ENCODE assay signal across 1 cellular context in the genomic region with DNA sequence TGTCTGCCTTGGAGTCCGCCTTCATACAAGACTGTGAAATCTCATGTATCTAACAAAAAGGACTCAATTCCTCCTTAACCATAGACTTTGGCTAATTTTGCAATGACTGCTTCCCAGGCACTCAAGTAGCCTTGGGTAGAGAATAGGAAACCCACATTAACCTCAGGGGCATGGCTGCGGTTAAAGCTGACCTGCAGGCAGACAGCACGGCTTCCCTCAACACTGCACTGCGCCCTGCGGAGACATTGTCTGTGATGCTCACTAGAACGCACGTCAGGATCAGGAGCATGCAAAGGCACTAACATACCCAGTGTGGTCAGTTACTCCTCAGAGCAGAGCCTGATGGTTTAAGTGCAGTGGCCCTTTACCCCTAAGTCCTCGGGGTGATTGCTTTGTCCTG.
TF ChIP-seq lines count a peak whose summit lies in the region.

No MANE protein-coding gene starts in this region.

TF ChIP-seq in GM23338, 12 proteins besides CTCF, POLR2A, EP300 and RAD21 (continued from another document):
- TF ChIP-seq, protein P1, sequence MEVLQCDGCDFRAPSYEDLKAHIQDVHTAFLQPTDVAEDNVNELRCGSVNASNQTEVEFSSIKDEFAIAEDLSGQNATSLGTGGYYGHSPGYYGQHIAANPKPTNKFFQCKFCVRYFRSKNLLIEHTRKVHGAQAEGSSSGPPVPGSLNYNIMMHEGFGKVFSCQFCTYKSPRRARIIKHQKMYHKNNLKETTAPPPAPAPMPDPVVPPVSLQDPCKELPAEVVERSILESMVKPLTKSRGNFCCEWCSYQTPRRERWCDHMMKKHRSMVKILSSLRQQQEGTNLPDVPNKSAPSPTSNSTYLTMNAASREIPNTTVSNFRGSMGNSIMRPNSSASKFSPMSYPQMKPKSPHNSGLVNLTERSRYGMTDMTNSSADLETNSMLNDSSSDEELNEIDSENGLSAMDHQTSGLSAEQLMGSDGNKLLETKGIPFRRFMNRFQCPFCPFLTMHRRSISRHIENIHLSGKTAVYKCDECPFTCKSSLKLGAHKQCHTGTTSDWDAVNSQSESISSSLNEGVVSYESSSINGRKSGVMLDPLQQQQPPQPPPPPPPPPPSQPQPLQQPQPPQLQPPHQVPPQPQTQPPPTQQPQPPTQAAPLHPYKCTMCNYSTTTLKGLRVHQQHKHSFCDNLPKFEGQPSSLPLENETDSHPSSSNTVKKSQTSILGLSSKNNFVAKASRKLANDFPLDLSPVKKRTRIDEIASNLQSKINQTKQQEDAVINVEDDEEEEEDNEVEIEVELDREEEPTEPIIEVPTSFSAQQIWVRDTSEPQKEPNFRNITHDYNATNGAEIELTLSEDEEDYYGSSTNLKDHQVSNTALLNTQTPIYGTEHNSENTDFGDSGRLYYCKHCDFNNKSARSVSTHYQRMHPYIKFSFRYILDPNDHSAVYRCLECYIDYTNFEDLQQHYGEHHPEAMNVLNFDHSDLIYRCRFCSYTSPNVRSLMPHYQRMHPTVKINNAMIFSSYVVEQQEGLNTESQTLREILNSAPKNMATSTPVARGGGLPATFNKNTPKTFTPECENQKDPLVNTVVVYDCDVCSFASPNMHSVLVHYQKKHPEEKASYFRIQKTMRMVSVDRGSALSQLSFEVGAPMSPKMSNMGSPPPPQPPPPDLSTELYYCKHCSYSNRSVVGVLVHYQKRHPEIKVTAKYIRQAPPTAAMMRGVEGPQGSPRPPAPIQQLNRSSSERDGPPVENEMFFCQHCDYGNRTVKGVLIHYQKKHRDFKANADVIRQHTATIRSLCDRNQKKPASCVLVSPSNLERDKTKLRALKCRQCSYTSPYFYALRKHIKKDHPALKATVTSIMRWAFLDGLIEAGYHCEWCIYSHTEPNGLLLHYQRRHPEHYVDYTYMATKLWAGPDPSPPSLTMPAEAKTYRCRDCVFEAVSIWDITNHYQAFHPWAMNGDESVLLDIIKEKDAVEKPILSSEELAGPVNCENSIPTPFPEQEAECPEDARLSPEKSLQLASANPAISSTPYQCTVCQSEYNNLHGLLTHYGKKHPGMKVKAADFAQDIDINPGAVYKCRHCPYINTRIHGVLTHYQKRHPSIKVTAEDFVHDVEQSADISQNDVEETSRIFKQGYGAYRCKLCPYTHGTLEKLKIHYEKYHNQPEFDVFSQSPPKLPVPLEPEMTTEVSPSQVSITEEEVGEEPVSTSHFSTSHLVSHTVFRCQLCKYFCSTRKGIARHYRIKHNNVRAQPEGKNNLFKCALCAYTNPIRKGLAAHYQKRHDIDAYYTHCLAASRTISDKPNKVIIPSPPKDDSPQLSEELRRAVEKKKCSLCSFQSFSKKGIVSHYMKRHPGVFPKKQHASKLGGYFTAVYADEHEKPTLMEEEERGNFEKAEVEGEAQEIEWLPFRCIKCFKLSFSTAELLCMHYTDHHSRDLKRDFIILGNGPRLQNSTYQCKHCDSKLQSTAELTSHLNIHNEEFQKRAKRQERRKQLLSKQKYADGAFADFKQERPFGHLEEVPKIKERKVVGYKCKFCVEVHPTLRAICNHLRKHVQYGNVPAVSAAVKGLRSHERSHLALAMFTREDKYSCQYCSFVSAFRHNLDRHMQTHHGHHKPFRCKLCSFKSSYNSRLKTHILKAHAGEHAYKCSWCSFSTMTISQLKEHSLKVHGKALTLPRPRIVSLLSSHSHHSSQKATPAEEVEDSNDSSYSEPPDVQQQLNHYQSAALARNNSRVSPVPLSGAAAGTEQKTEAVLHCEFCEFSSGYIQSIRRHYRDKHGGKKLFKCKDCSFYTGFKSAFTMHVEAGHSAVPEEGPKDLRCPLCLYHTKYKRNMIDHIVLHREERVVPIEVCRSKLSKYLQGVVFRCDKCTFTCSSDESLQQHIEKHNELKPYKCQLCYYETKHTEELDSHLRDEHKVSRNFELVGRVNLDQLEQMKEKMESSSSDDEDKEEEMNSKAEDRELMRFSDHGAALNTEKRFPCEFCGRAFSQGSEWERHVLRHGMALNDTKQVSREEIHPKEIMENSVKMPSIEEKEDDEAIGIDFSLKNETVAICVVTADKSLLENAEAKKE (CRISPR knock-in tag; IDR thresholded peaks at IDR 0.05), result no peak
- no peak for TF ChIP-seq STAT1 (IDR thresholded peaks at IDR 0.05; ENCODE audit: unreplicated experiment)
- TF ChIP-seq, protein P2, sequence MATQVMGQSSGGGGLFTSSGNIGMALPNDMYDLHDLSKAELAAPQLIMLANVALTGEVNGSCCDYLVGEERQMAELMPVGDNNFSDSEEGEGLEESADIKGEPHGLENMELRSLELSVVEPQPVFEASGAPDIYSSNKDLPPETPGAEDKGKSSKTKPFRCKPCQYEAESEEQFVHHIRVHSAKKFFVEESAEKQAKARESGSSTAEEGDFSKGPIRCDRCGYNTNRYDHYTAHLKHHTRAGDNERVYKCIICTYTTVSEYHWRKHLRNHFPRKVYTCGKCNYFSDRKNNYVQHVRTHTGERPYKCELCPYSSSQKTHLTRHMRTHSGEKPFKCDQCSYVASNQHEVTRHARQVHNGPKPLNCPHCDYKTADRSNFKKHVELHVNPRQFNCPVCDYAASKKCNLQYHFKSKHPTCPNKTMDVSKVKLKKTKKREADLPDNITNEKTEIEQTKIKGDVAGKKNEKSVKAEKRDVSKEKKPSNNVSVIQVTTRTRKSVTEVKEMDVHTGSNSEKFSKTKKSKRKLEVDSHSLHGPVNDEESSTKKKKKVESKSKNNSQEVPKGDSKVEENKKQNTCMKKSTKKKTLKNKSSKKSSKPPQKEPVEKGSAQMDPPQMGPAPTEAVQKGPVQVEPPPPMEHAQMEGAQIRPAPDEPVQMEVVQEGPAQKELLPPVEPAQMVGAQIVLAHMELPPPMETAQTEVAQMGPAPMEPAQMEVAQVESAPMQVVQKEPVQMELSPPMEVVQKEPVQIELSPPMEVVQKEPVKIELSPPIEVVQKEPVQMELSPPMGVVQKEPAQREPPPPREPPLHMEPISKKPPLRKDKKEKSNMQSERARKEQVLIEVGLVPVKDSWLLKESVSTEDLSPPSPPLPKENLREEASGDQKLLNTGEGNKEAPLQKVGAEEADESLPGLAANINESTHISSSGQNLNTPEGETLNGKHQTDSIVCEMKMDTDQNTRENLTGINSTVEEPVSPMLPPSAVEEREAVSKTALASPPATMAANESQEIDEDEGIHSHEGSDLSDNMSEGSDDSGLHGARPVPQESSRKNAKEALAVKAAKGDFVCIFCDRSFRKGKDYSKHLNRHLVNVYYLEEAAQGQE (IDR thresholded peaks at IDR 0.05; ENCODE audit: unreplicated experiment), result no peak
- no peak for TF ChIP-seq JUNB (IDR thresholded peaks at IDR 0.05; ENCODE audit: unreplicated experiment)
- TF ChIP-seq EZH2phosphoT487 (IDR thresholded peaks at IDR 0.05; ENCODE audit: unreplicated experiment), result no peak
- TF ChIP-seq, protein P3, sequence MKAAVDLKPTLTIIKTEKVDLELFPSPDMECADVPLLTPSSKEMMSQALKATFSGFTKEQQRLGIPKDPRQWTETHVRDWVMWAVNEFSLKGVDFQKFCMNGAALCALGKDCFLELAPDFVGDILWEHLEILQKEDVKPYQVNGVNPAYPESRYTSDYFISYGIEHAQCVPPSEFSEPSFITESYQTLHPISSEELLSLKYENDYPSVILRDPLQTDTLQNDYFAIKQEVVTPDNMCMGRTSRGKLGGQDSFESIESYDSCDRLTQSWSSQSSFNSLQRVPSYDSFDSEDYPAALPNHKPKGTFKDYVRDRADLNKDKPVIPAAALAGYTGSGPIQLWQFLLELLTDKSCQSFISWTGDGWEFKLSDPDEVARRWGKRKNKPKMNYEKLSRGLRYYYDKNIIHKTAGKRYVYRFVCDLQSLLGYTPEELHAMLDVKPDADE (IDR thresholded peaks at IDR 0.05), result no peak
- TF ChIP-seq ZNF114 (CRISPR knock-in tag; IDR thresholded peaks at IDR 0.05), result no peak
- TF ChIP-seq NANOG (IDR thresholded peaks at IDR 0.05; ENCODE audit: borderline replicate concordance), result no peak
- no peak for TF ChIP-seq CREB1 (CRISPR knock-in tag; IDR thresholded peaks at IDR 0.05; ENCODE audit: low read depth)
- no peak for TF ChIP-seq ZNF331 (CRISPR knock-in tag; IDR thresholded peaks at IDR 0.05; ENCODE audit: low read depth)
- TF ChIP-seq EZH2 (IDR thresholded peaks at IDR 0.05; ENCODE audit: low read depth, unreplicated experiment), result no peak
TF ChIP-seq in GM23338: peak in this region for 0.
